In genomic region chr6:57262901-57263694, GRCh38 we compare ENCODE assay signal across 1 cellular context.
TF ChIP-seq lines count a peak whose summit lies in the region.

No MANE protein-coding gene starts in this region.

TF ChIP-seq in K562, 482 proteins besides CTCF, POLR2A, EP300 and RAD21:
- TF ChIP-seq L3MBTL2 (IDR thresholded peaks at IDR 0.05) (peak; percentile 37; the same call in 1 of the 2 replicates), CEBPG (CRISPR knock-in tag; IDR thresholded peaks at IDR 0.05) (no peak), CEBPG (tag; conservative IDR thresholded peaks at IDR 0.05 in 1 of 2, IDR thresholded peaks at IDR 0.05 in 1 of 2) (0 out of 4 replicates have a peak, but pooled peaks of 1 of the 2 experiments have one; percentile 31), MAFG (tag; conservative IDR thresholded peaks at IDR 0.05) (peak; percentile 53), NFE2 (IDR thresholded peaks at IDR 0.05; ENCODE audit: low read depth) (peak; percentile 53), TEAD1 (CRISPR knock-in tag; IDR thresholded peaks at IDR 0.05) (peak in 1 of 2 experiments; percentile 36; a peak in 1 of 4 replicates), TGIF2 (CRISPR knock-in tag; IDR thresholded peaks at IDR 0.05) (no peak), SRF (CRISPR knock-in tag; IDR thresholded peaks at IDR 0.05) (peak; percentile 54 to 91; a peak in 3 of 4 replicates), FOXJ2 (tag; IDR thresholded peaks at IDR 0.05) (peak; percentile 82; the same call in 1 of the 2 replicates), NRF1 (conservative IDR thresholded peaks at IDR 0.05 in 1 of 2, IDR thresholded peaks at IDR 0.05 in 1 of 2) (no peak), C11orf30 (IDR thresholded peaks at IDR 0.05; ENCODE audit: low read depth) (0 out of 2 replicates have a peak, but pooled peaks have one; percentile 8)
